ENCODE assay signal across 2 cellular contexts in genomic region chr5:36870399-36871040, GRCh38.
A peak's percentile ranks its signal among the peaks of the same experiment; 100 is the strongest.
TF ChIP-seq lines count a peak whose summit lies in the region.

No MANE protein-coding gene starts in this region.

TF ChIP-seq in HCT116, 20 proteins besides CTCF, POLR2A, EP300 and RAD21:
- TF ChIP-seq ELF1 (IDR thresholded peaks at IDR 0.05; ENCODE audit: borderline replicate concordance, low read depth) (peak; percentile 39), CBX3 (IDR thresholded peaks at IDR 0.05; ENCODE audit: low read depth) (peak; percentile 71; the same call in 1 of the 2 replicates), EGR1 (IDR thresholded peaks at IDR 0.05; ENCODE audit: low read depth) (no peak), YY1 (IDR thresholded peaks at IDR 0.05; ENCODE audit: extremely low read depth, insufficient replicate concordance, low read depth, low read length) (no peak), REST (IDR thresholded peaks at IDR 0.05; ENCODE audit: low read depth) (no peak)

TF ChIP-seq in HepG2, 621 proteins besides CTCF, POLR2A, EP300 and RAD21:
- TF ChIP-seq HOMEZ (CRISPR knock-in tag; IDR thresholded peaks at IDR 0.05; ENCODE audit: low read depth), result peak; percentile 32; the same call in 1 of the 2 replicates
- peak; percentile 47; the same call in 1 of the 2 replicates for TF ChIP-seq SMC3 (IDR thresholded peaks at IDR 0.05; ENCODE audit: low read length)
- TF ChIP-seq FOXA3 (CRISPR knock-in tag; IDR thresholded peaks at IDR 0.05), result peak; percentile 6; the same call in 1 of the 2 replicates
- peak; percentile 87 for TF ChIP-seq ARID3A (IDR thresholded peaks at IDR 0.05; ENCODE audit: low read depth, low read length)
- no peak for TF ChIP-seq ZKSCAN1 (IDR thresholded peaks at IDR 0.05; ENCODE audit: low read length)
- TF ChIP-seq ARID5B (CRISPR knock-in tag; IDR thresholded peaks at IDR 0.05), result 0 out of 2 replicates have a peak, but pooled peaks have one; percentile 26
- TF ChIP-seq SAP130 (CRISPR knock-in tag; IDR thresholded peaks at IDR 0.05; ENCODE audit: low read depth), result 0 out of 2 replicates have a peak, but pooled peaks have one; percentile 21
- peak; percentile 71; the same call in 1 of the 2 replicates for TF ChIP-seq TFE3 (CRISPR knock-in tag; IDR thresholded peaks at IDR 0.05)
- TF ChIP-seq GABPA (IDR thresholded peaks at IDR 0.05; ENCODE audit: low read depth, low read length), result no peak
- TF ChIP-seq GABPA (CRISPR knock-in tag; IDR thresholded peaks at IDR 0.05; ENCODE audit: low read depth), result peak; percentile 72
- no peak for TF ChIP-seq ZSCAN25 (CRISPR knock-in tag; IDR thresholded peaks at IDR 0.05)
- TF ChIP-seq ZNF652 (CRISPR knock-in tag; IDR thresholded peaks at IDR 0.05; ENCODE audit: borderline replicate concordance, low read depth), result peak; percentile 81
- peak; percentile 53 for TF ChIP-seq STAG1 (CRISPR knock-in tag; IDR thresholded peaks at IDR 0.05)
- peak; percentile 48; the same call in 1 of the 2 replicates for TF ChIP-seq ELF3 (CRISPR knock-in tag; IDR thresholded peaks at IDR 0.05)
- no peak for TF ChIP-seq PRDM4 (CRISPR knock-in tag; IDR thresholded peaks at IDR 0.05; ENCODE audit: borderline replicate concordance)
- TF ChIP-seq ZHX1 (CRISPR knock-in tag; IDR thresholded peaks at IDR 0.05; ENCODE audit: low read depth), result no peak
